ENCODE assay signal across 1 cellular context in the genomic region with DNA sequence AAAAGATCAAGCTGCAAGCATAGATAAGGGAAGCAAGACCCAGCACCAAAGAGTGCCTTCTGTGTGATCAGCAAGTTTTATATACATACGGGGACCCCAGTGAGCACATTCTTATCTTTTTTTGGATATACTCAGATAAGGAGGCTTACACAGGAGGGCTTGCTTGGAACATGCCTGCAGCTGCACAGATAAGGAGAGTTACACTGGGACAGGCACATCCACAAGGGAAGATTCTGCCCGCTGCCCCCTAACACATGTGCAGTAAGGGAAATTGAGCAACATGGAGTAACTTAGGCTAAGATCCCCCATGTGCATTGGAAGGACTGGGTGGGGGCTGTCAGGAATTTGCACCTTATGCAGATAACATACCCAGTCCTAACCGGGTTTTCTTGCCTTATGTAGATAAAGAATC.
A peak's percentile ranks its signal among the peaks of the same experiment; 100 is the strongest.
TF ChIP-seq lines count a peak whose summit lies in the region.

No MANE protein-coding gene starts in this region.

TF ChIP-seq in K562, 482 proteins besides CTCF, POLR2A, EP300 and RAD21 (continued from another document and continues in another):
- TF ChIP-seq, protein P1, sequence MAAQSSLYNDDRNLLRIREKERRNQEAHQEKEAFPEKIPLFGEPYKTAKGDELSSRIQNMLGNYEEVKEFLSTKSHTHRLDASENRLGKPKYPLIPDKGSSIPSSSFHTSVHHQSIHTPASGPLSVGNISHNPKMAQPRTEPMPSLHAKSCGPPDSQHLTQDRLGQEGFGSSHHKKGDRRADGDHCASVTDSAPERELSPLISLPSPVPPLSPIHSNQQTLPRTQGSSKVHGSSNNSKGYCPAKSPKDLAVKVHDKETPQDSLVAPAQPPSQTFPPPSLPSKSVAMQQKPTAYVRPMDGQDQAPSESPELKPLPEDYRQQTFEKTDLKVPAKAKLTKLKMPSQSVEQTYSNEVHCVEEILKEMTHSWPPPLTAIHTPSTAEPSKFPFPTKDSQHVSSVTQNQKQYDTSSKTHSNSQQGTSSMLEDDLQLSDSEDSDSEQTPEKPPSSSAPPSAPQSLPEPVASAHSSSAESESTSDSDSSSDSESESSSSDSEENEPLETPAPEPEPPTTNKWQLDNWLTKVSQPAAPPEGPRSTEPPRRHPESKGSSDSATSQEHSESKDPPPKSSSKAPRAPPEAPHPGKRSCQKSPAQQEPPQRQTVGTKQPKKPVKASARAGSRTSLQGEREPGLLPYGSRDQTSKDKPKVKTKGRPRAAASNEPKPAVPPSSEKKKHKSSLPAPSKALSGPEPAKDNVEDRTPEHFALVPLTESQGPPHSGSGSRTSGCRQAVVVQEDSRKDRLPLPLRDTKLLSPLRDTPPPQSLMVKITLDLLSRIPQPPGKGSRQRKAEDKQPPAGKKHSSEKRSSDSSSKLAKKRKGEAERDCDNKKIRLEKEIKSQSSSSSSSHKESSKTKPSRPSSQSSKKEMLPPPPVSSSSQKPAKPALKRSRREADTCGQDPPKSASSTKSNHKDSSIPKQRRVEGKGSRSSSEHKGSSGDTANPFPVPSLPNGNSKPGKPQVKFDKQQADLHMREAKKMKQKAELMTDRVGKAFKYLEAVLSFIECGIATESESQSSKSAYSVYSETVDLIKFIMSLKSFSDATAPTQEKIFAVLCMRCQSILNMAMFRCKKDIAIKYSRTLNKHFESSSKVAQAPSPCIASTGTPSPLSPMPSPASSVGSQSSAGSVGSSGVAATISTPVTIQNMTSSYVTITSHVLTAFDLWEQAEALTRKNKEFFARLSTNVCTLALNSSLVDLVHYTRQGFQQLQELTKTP (IDR thresholded peaks at IDR 0.05; ENCODE audit: low read depth in 1 of 2, partially characterized antibody in 2 of 2), result peak in 1 of 2 experiments; percentile 66
- TF ChIP-seq BCOR (IDR thresholded peaks at IDR 0.05), result no peak; the same call in 1 of the 2 replicates
- TF ChIP-seq NR2C2 (CRISPR knock-in tag; IDR thresholded peaks at IDR 0.05), result no peak
- TF ChIP-seq NR2C2 (tag; IDR thresholded peaks at IDR 0.05), result peak; percentile 33; the same call in 1 of the 2 replicates
- TF ChIP-seq ARNT (IDR thresholded peaks at IDR 0.05), result peak in 1 of 2 experiments; percentile 77; a peak in 1 of 4 replicates
- no peak for TF ChIP-seq MCM5 (IDR thresholded peaks at IDR 0.05; ENCODE audit: low read depth)
- peak; percentile 97 for TF ChIP-seq CBFA2T2 (conservative IDR thresholded peaks at IDR 0.05)
- TF ChIP-seq, protein P2, sequence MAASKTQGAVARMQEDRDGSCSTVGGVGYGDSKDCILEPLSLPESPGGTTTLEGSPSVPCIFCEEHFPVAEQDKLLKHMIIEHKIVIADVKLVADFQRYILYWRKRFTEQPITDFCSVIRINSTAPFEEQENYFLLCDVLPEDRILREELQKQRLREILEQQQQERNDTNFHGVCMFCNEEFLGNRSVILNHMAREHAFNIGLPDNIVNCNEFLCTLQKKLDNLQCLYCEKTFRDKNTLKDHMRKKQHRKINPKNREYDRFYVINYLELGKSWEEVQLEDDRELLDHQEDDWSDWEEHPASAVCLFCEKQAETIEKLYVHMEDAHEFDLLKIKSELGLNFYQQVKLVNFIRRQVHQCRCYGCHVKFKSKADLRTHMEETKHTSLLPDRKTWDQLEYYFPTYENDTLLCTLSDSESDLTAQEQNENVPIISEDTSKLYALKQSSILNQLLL (CRISPR knock-in tag; IDR thresholded peaks at IDR 0.05; ENCODE audit: borderline replicate concordance), result no peak
- TF ChIP-seq, protein P3, sequence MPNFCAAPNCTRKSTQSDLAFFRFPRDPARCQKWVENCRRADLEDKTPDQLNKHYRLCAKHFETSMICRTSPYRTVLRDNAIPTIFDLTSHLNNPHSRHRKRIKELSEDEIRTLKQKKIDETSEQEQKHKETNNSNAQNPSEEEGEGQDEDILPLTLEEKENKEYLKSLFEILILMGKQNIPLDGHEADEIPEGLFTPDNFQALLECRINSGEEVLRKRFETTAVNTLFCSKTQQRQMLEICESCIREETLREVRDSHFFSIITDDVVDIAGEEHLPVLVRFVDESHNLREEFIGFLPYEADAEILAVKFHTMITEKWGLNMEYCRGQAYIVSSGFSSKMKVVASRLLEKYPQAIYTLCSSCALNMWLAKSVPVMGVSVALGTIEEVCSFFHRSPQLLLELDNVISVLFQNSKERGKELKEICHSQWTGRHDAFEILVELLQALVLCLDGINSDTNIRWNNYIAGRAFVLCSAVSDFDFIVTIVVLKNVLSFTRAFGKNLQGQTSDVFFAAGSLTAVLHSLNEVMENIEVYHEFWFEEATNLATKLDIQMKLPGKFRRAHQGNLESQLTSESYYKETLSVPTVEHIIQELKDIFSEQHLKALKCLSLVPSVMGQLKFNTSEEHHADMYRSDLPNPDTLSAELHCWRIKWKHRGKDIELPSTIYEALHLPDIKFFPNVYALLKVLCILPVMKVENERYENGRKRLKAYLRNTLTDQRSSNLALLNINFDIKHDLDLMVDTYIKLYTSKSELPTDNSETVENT (CRISPR knock-in tag; IDR thresholded peaks at IDR 0.05), result no peak
- peak; percentile 92 for TF ChIP-seq FOXM1 (IDR thresholded peaks at IDR 0.05; ENCODE audit: low read depth)
- no peak for TF ChIP-seq FOXM1 (CRISPR knock-in tag; IDR thresholded peaks at IDR 0.05; ENCODE audit: low read depth)
- TF ChIP-seq GTF2F1 (IDR thresholded peaks at IDR 0.05; ENCODE audit: low read depth, low read length), result no peak
- TF ChIP-seq DACH1 (IDR thresholded peaks at IDR 0.05; ENCODE audit: partially characterized antibody), result no peak
- TF ChIP-seq MTF1 (CRISPR knock-in tag; IDR thresholded peaks at IDR 0.05; ENCODE audit: borderline replicate concordance), result peak; percentile 73; the same call in 1 of the 2 replicates
- TF ChIP-seq, protein P4, sequence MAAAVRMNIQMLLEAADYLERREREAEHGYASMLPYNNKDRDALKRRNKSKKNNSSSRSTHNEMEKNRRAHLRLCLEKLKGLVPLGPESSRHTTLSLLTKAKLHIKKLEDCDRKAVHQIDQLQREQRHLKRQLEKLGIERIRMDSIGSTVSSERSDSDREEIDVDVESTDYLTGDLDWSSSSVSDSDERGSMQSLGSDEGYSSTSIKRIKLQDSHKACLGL (CRISPR knock-in tag; IDR thresholded peaks at IDR 0.05; ENCODE audit: borderline replicate concordance, poor library complexity, severe bottlenecking), result peak; percentile 86
- TF ChIP-seq ZBTB1 (CRISPR knock-in tag; IDR thresholded peaks at IDR 0.05; ENCODE audit: borderline replicate concordance, low read depth), result no peak
- TF ChIP-seq HMGN3 (IDR thresholded peaks at IDR 0.05; ENCODE audit: borderline replicate concordance, extremely low read depth, insufficient read length, low read depth, low read length), result no peak
- no peak for TF ChIP-seq RBBP5 (IDR thresholded peaks at IDR 0.05; ENCODE audit: borderline replicate concordance, insufficient read depth, low read length, poor library complexity, severe bottlenecking)
- no peak for TF ChIP-seq GTF2E2 (tag; IDR thresholded peaks at IDR 0.05)
- TF ChIP-seq OTX1 (CRISPR knock-in tag; IDR thresholded peaks at IDR 0.05), result no peak
- peak; percentile 73 for TF ChIP-seq ZNF324 (CRISPR knock-in tag; IDR thresholded peaks at IDR 0.05)
- peak; percentile 92 for TF ChIP-seq MEF2D (tag; conservative IDR thresholded peaks at IDR 0.05; ENCODE audit: low read depth)
- no peak for TF ChIP-seq FOXA1 (IDR thresholded peaks at IDR 0.05; ENCODE audit: borderline replicate concordance)
- TF ChIP-seq, protein P5, sequence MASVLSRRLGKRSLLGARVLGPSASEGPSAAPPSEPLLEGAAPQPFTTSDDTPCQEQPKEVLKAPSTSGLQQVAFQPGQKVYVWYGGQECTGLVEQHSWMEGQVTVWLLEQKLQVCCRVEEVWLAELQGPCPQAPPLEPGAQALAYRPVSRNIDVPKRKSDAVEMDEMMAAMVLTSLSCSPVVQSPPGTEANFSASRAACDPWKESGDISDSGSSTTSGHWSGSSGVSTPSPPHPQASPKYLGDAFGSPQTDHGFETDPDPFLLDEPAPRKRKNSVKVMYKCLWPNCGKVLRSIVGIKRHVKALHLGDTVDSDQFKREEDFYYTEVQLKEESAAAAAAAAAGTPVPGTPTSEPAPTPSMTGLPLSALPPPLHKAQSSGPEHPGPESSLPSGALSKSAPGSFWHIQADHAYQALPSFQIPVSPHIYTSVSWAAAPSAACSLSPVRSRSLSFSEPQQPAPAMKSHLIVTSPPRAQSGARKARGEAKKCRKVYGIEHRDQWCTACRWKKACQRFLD (CRISPR knock-in tag; IDR thresholded peaks at IDR 0.05), result peak; percentile 96
- TF ChIP-seq GABPA (tag; conservative IDR thresholded peaks at IDR 0.05; ENCODE audit: low read depth), result no peak
- TF ChIP-seq ZKSCAN1 (IDR thresholded peaks at IDR 0.05; ENCODE audit: low read depth, low read length), result no peak
- no peak for TF ChIP-seq ZNF347 (CRISPR knock-in tag; IDR thresholded peaks at IDR 0.05; ENCODE audit: low read depth)
- peak; percentile 91; the same call in 1 of the 2 replicates for TF ChIP-seq ZNF695 (CRISPR knock-in tag; IDR thresholded peaks at IDR 0.05)
- TF ChIP-seq TBP (optimal IDR thresholded peaks at IDR 0.05; ENCODE audit: low read depth, low read length), result no peak
- TF ChIP-seq, protein P6, sequence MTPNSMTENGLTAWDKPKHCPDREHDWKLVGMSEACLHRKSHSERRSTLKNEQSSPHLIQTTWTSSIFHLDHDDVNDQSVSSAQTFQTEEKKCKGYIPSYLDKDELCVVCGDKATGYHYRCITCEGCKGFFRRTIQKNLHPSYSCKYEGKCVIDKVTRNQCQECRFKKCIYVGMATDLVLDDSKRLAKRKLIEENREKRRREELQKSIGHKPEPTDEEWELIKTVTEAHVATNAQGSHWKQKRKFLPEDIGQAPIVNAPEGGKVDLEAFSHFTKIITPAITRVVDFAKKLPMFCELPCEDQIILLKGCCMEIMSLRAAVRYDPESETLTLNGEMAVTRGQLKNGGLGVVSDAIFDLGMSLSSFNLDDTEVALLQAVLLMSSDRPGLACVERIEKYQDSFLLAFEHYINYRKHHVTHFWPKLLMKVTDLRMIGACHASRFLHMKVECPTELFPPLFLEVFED (CRISPR knock-in tag; conservative IDR thresholded peaks at IDR 0.05), result 0 out of 2 replicates have a peak, but pooled peaks have one; percentile 51
- TF ChIP-seq ZNF444 (CRISPR knock-in tag; IDR thresholded peaks at IDR 0.05), result no peak; the same call in 1 of the 2 replicates
- TF ChIP-seq, protein P7, sequence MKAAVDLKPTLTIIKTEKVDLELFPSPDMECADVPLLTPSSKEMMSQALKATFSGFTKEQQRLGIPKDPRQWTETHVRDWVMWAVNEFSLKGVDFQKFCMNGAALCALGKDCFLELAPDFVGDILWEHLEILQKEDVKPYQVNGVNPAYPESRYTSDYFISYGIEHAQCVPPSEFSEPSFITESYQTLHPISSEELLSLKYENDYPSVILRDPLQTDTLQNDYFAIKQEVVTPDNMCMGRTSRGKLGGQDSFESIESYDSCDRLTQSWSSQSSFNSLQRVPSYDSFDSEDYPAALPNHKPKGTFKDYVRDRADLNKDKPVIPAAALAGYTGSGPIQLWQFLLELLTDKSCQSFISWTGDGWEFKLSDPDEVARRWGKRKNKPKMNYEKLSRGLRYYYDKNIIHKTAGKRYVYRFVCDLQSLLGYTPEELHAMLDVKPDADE (conservative IDR thresholded peaks at IDR 0.05; ENCODE audit: control insufficient read depth, low read depth, low read length), result no peak
- no peak for TF ChIP-seq NFYB (IDR thresholded peaks at IDR 0.05; ENCODE audit: extremely low read depth, insufficient read length)
- TF ChIP-seq, protein P8, sequence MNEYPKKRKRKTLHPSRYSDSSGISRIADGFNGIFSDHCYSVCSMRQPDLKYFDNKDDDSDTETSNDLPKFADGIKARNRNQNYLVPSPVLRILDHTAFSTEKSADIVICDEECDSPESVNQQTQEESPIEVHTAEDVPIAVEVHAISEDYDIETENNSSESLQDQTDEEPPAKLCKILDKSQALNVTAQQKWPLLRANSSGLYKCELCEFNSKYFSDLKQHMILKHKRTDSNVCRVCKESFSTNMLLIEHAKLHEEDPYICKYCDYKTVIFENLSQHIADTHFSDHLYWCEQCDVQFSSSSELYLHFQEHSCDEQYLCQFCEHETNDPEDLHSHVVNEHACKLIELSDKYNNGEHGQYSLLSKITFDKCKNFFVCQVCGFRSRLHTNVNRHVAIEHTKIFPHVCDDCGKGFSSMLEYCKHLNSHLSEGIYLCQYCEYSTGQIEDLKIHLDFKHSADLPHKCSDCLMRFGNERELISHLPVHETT (CRISPR knock-in tag; conservative IDR thresholded peaks at IDR 0.05 in 1 of 2, IDR thresholded peaks at IDR 0.05 in 1 of 2), result peak in 1 of 2 experiments; percentile 94; a peak in 2 of 4 replicates
- TF ChIP-seq, protein P9, sequence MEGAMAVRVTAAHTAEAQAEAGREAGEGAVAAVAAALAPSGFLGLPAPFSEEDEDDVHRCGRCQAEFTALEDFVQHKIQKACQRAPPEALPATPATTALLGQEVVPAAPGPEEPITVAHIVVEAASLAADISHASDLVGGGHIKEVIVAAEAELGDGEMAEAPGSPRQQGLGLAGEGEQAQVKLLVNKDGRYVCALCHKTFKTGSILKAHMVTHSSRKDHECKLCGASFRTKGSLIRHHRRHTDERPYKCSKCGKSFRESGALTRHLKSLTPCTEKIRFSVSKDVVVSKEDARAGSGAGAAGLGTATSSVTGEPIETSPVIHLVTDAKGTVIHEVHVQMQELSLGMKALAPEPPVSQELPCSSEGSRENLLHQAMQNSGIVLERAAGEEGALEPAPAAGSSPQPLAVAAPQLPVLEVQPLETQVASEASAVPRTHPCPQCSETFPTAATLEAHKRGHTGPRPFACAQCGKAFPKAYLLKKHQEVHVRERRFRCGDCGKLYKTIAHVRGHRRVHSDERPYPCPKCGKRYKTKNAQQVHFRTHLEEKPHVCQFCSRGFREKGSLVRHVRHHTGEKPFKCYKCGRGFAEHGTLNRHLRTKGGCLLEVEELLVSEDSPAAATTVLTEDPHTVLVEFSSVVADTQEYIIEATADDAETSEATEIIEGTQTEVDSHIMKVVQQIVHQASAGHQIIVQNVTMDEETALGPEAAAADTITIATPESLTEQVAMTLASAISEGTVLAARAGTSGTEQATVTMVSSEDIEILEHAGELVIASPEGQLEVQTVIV (CRISPR knock-in tag; IDR thresholded peaks at IDR 0.05; ENCODE audit: borderline replicate concordance), result peak; percentile 52; the same call in 1 of the 2 replicates
- no peak for TF ChIP-seq EZH2 (IDR thresholded peaks at IDR 0.05; ENCODE audit: borderline replicate concordance, low read depth, low read length)
- TF ChIP-seq FOXP1 (CRISPR knock-in tag; IDR thresholded peaks at IDR 0.05), result no peak
- no peak for TF ChIP-seq NFIX (CRISPR knock-in tag; IDR thresholded peaks at IDR 0.05; ENCODE audit: low read depth)
- no peak for TF ChIP-seq RBM15 (IDR thresholded peaks at IDR 0.05; ENCODE audit: insufficient read depth, low read length)
- no peak for TF ChIP-seq TSC22D4 (tag; IDR thresholded peaks at IDR 0.05)
- TF ChIP-seq SMARCC2 (IDR thresholded peaks at IDR 0.05; ENCODE audit: low read depth), result peak; percentile 86
- TF ChIP-seq EP400 (IDR thresholded peaks at IDR 0.05), result peak; percentile 31; the same call in 1 of the 2 replicates
- no peak for TF ChIP-seq CHD4 (IDR thresholded peaks at IDR 0.05; ENCODE audit: insufficient read depth, insufficient replicate concordance, low read depth, low read length, poor library complexity, severe bottlenecking)
- TF ChIP-seq, protein P10, sequence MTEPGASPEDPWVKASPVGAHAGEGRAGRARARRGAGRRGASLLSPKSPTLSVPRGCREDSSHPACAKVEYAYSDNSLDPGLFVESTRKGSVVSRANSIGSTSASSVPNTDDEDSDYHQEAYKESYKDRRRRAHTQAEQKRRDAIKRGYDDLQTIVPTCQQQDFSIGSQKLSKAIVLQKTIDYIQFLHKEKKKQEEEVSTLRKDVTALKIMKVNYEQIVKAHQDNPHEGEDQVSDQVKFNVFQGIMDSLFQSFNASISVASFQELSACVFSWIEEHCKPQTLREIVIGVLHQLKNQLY (CRISPR knock-in tag; conservative IDR thresholded peaks at IDR 0.05), result no peak
- TF ChIP-seq PHB2 (IDR thresholded peaks at IDR 0.05; ENCODE audit: low read depth), result peak; percentile 86
- no peak for TF ChIP-seq ETV6 (IDR thresholded peaks at IDR 0.05; ENCODE audit: borderline replicate concordance in 1 of 2, low read depth in 2 of 2, low read length in 1 of 2)
- TF ChIP-seq ETV6 (CRISPR knock-in tag; IDR thresholded peaks at IDR 0.05; ENCODE audit: borderline replicate concordance), result no peak
